In genomic region chr17:40937384-40937819, GRCh38 we compare ENCODE assay signal across 1 cellular context.
TF ChIP-seq lines count a peak whose summit lies in the region.

KRT23 (minus strand) TSS chr17:40937646; CDS start chr17:40936603, 1,043 bp downstream.

TF ChIP-seq in HCT116, 20 proteins besides CTCF, POLR2A, EP300 and RAD21:
- TF ChIP-seq SP1 (IDR thresholded peaks at IDR 0.05; ENCODE audit: low read depth): 0 out of 2 replicates have a peak, but pooled peaks have one; percentile 29
- 0 out of 2 replicates have a peak, but pooled peaks have one; percentile 21 for TF ChIP-seq SIN3A (IDR thresholded peaks at IDR 0.05; ENCODE audit: low read depth)
- TF ChIP-seq EGR1 (IDR thresholded peaks at IDR 0.05; ENCODE audit: low read depth): peak; percentile 88
- TF ChIP-seq MAX (IDR thresholded peaks at IDR 0.05): peak; percentile 71
- TF ChIP-seq FOSL1 (IDR thresholded peaks at IDR 0.05; ENCODE audit: low read depth): 0 out of 2 replicates have a peak, but pooled peaks have one; percentile 10
- no peak for TF ChIP-seq CEBPB (IDR thresholded peaks at IDR 0.05; ENCODE audit: low read depth)
- TF ChIP-seq ZFX (IDR thresholded peaks at IDR 0.05): peak; percentile 8; the same call in 1 of the 2 replicates
- TF ChIP-seq POLR2AphosphoS5 (IDR thresholded peaks at IDR 0.05; ENCODE audit: low read depth, low read length): peak; percentile 52; the same call in 1 of the 2 replicates
- TF ChIP-seq ZBTB33 (IDR thresholded peaks at IDR 0.05; ENCODE audit: extremely low read depth, insufficient replicate concordance, low read length): no peak
